ENCODE assay signal across 9 cellular contexts in the genomic region with DNA sequence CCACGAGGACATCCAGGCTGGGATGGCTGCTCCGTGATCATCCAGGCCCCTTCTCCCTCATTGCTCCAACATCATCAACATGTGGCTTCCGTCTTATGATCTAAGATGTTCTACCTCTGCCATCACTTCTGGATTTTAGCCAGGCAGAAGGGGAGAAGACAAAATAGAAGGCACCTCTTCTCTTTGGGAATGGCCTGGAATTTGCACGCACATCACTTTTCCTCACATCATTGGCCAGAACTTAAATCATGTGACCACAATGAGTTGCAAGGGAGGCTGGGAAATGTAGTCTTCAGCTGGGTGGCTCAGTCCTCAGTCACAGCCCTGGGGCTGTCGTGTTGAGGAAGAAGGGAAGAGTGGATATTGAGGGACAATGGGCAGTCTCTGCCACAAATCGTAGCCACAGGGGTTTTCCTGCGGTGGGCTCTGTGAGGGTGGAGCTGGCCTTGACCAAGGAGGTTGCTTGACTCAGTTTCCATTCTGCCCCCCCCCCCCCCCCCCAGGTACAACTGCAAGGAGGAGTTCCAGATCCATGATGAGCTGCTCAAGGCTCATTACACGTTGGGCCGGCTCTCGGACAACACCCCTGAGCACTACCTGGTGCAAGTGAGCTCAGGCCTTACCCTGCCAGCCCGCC. TPM values are rescaled to one million over a fixed set of nuclear protein-coding genes. Genes with fewer than 3 reads are reported as not detected.
DNase-seq lines count a peak whose midpoint lies in the region; ATAC-seq and TF ChIP-seq lines count a peak whose summit lies in the region.
"Had no signal": no experiment of that assay in that cellular context is flagged by ENCODE, and none has a peak within 500 bp of the region (broad histone marks: within the 10 kb centered on the region; RNA-seq: fewer than 3 reads in every experiment).

No MANE protein-coding gene starts in this region.

- TF ChIP-seq CTCF in choroid plexus epithelial cell (conservative IDR thresholded peaks at IDR 0.05; ENCODE audit: low read depth, low read length) (no peak), neural cell (IDR thresholded peaks at IDR 0.05; ENCODE audit: poor library complexity, severe bottlenecking) (no peak)

- H3K79me2 ChIP-seq in neural cell (replicated peaks; ENCODE audit: insufficient read depth, low read length): no peaks in the 10 kb centered on the region
- H3K79me2 ChIP-seq: hepatocyte had no signal

- TF ChIP-seq EP300 in neural cell (conservative IDR thresholded peaks at IDR 0.05; ENCODE audit: poor library complexity, severe bottlenecking): no peak

- H4K20me1 ChIP-seq in neural cell (ENCODE audit: insufficient read depth): no peaks in the 10 kb centered on the region

- H3K4me3 ChIP-seq in choroid plexus epithelial cell (ENCODE audit: low read depth, low read length) (no peak overlapping the region), neural cell (ENCODE audit: low read length) (no peak overlapping the region)
- H3K4me3 ChIP-seq: hepatocyte had no signal

- no peak overlapping the region for H3K9ac ChIP-seq in neural cell (ENCODE audit: low read length)

- no peaks in the 10 kb centered on the region for H3K36me3 ChIP-seq in neural cell (ENCODE audit: insufficient read depth, low read length)

- H3F3A ChIP-seq in neural cell (ENCODE audit: insufficient read depth, low read length, poor library complexity, severe bottlenecking): no peaks in the 10 kb centered on the region

- no peaks in the 10 kb centered on the region for H3K27me3 ChIP-seq in neural cell (ENCODE audit: insufficient read depth, low read depth, low read length)
- H3K27me3 ChIP-seq: hepatocyte had no signal

- no peak for TF ChIP-seq RAD21 in neural cell (conservative IDR thresholded peaks at IDR 0.05)

- peak; percentile 1 to 17 for DNase-seq in NCI-H2081 (lab: John Stamatoyannopoulos, UW)
- DNase-seq in NCI-H2081 treated with DMSO at 0.1 percent for 48 hours (lab: John Stamatoyannopoulos, UW): no peak
- DNase-seq in M059J (ENCODE audit: low read depth): peak; percentile 58
- peak; percentile 70 for DNase-seq in choroid plexus epithelial cell (ENCODE audit: low read depth)
- no peak for DNase-seq in stimulated activated CD8-positive, alpha-beta memory T cell treated with anti-CD3 and anti-CD28 coated beads, Interleukin-4, amount 100 ng/mL, for 48 hours
- no peak for DNase-seq in OCI-M2 (lab: John Stamatoyannopoulos, UW; ENCODE audit: unreplicated experiment)

- ATAC-seq in HG03045 (IDR thresholded peaks at IDR 0.05; ENCODE audit: unreplicated experiment): no peak

- H2AFZ ChIP-seq in neural cell (ENCODE audit: low read depth, low read length): peak overlapping the region; percentile 24
- H2AFZ ChIP-seq: hepatocyte had no signal

- no peak overlapping the region for H3K4me2 ChIP-seq in neural cell (ENCODE audit: low read length)
- H3K4me2 ChIP-seq: hepatocyte had no signal

- H3K9me3 ChIP-seq in neural cell (ENCODE audit: low read length): no peaks in the 10 kb centered on the region

- no peaks in the 10 kb centered on the region for H3K9me2 ChIP-seq in neural cell (ENCODE audit: insufficient read depth, low read length)

- H3K27ac ChIP-seq in neural cell (ENCODE audit: low read length): no peak overlapping the region
- H3K27ac ChIP-seq: hepatocyte had no signal

TF ChIP-seq in neural cell, 6 proteins besides CTCF, POLR2A, EP300 and RAD21:
- TF ChIP-seq MXI1 (conservative IDR thresholded peaks at IDR 0.05; ENCODE audit: poor library complexity, severe bottlenecking) (no peak), SMC3 (conservative IDR thresholded peaks at IDR 0.05; ENCODE audit: poor library complexity) (no peak), POLR2AphosphoS5 (IDR thresholded peaks at IDR 0.05) (no peak), TAF1 (IDR thresholded peaks at IDR 0.05; ENCODE audit: low read depth) (no peak), EZH2 (IDR thresholded peaks at IDR 0.05; ENCODE audit: borderline replicate concordance, insufficient read depth, low read length, poor library complexity, severe bottlenecking) (no peak)
- TF ChIP-seq, protein P1, sequence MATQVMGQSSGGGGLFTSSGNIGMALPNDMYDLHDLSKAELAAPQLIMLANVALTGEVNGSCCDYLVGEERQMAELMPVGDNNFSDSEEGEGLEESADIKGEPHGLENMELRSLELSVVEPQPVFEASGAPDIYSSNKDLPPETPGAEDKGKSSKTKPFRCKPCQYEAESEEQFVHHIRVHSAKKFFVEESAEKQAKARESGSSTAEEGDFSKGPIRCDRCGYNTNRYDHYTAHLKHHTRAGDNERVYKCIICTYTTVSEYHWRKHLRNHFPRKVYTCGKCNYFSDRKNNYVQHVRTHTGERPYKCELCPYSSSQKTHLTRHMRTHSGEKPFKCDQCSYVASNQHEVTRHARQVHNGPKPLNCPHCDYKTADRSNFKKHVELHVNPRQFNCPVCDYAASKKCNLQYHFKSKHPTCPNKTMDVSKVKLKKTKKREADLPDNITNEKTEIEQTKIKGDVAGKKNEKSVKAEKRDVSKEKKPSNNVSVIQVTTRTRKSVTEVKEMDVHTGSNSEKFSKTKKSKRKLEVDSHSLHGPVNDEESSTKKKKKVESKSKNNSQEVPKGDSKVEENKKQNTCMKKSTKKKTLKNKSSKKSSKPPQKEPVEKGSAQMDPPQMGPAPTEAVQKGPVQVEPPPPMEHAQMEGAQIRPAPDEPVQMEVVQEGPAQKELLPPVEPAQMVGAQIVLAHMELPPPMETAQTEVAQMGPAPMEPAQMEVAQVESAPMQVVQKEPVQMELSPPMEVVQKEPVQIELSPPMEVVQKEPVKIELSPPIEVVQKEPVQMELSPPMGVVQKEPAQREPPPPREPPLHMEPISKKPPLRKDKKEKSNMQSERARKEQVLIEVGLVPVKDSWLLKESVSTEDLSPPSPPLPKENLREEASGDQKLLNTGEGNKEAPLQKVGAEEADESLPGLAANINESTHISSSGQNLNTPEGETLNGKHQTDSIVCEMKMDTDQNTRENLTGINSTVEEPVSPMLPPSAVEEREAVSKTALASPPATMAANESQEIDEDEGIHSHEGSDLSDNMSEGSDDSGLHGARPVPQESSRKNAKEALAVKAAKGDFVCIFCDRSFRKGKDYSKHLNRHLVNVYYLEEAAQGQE (IDR thresholded peaks at IDR 0.05; ENCODE audit: borderline replicate concordance): no peak

RNA-seq across cellular contexts. Expression of gene PALD1, which starts 50.3 kb away (rescaled TPM):
- total RNA-seq in M059J (2014; rRNA removed; shearing (Covaris generic)): 0.20 TPM in 1 of 2 replicates, not detected in the other
- polyA plus RNA-seq in neural cell: 0.98 and 1.1 TPM in 2 replicates
- polyA minus RNA-seq in neural cell: 1.2 and 1.5 TPM in 2 replicates

Comparison
In these comparisons a context has a peak if more than half of its experiments do, and no peak if none do; other contexts are left out.
1. DNase-seq: peak in NCI-H2081 (2 of 2), M059J (single experiment) and choroid plexus epithelial cell (single experiment); none in NCI-H2081 treated with DMSO at 0.1 percent for 48 hours (single experiment), stimulated activated CD8-positive, alpha-beta memory T cell treated with anti-CD3 and anti-CD28 coated beads, Interleukin-4, amount 100 ng/mL, for 48 hours (single experiment) and OCI-M2 (single experiment).